ENCODE assay signal across 7 cellular contexts in the genomic region with DNA sequence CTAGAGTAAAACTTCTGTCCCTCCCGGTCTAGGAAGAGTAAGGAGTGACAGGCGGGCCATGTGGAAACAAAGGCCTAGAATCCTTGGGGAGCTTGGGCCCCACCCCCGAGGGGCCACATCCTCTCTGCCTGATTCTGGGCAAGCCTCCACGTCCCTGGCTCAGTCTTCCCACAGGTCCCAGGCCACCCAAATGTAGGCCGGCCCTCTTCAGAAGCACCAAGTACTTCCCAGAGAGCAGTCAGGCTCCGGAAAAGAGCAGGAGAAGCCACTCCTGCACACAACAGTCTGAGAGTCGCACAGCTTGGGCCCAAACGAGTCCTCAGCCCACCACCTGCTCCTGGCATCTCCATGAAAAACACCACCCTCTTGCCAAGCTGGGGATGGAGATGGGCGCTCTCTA. TPM values are rescaled to one million over a fixed set of nuclear protein-coding genes. Genes with fewer than 3 reads are reported as not detected.
DNase-seq lines count a peak whose midpoint lies in the region; ATAC-seq and TF ChIP-seq lines count a peak whose summit lies in the region.

No MANE protein-coding gene starts in this region.

- no peak overlapping the region for H3K4me3 ChIP-seq in IMR-90 (ENCODE audit: insufficient read depth, low read depth, low read length)
- H3K4me3 ChIP-seq in left lung, result no peak overlapping the region
- no peak overlapping the region for H3K4me3 ChIP-seq in suprapubic skin

- H3K79me1 ChIP-seq in IMR-90 (ENCODE audit: low read depth in 1 of 2, low read length in 2 of 2), result peaks cover 15 to 77% of the 10 kb centered on the region in 2 experiments; a peak in 3 of 4 replicates

- peaks cover 12% of the 10 kb centered on the region for H3K9me3 Mint-ChIP-seq in activated naive CD8-positive, alpha-beta T cell treated with anti-CD3 and anti-CD28 coated beads for 36 hours

- TF ChIP-seq POLR2A in IMR-90 (IDR thresholded peaks at IDR 0.05; ENCODE audit: low read depth, low read length) (no peak), suprapubic skin (IDR thresholded peaks at IDR 0.05) (no peak)

- H3K4ac ChIP-seq in IMR-90 (ENCODE audit: low read depth, low read length), result peak overlapping the region; percentile 97

- peak overlapping the region; percentile 97 for H3K27ac ChIP-seq in IMR-90 (ENCODE audit: insufficient read depth, low read length)
- H3K27ac ChIP-seq in left lung, result peak overlapping the region; percentile 28 to 92
- peak overlapping the region; percentile 82 for H3K27ac ChIP-seq in suprapubic skin

- H2BK15ac ChIP-seq in IMR-90 (ENCODE audit: low read depth, low read length), result peak overlapping the region; percentile 87; the same call in 1 of the 3 replicates

- peak overlapping the region; percentile 96 for H4K91ac ChIP-seq in IMR-90 (ENCODE audit: insufficient read depth, low read depth, low read length)

- peak overlapping the region; percentile 49 for H3K9ac ChIP-seq in IMR-90 (ENCODE audit: low read depth, low read length)

- peak overlapping the region; percentile 49 for H3K18ac ChIP-seq in IMR-90 (ENCODE audit: low read depth, low read length)

- ATAC-seq in IMR-90 (ENCODE audit: low read depth) (no peak; the same call in 1 of the 2 replicates), left lung (peak; percentile 43), GM21529 (IDR thresholded peaks at IDR 0.05; ENCODE audit: unreplicated experiment) (no peak), GM18868 (IDR thresholded peaks at IDR 0.05; ENCODE audit: unreplicated experiment) (no peak)

- peak overlapping the region; percentile 96 for H2AK9ac ChIP-seq in IMR-90 (replicated peaks; ENCODE audit: low read depth, low read length, poor library complexity)

- dilution Hi-C loops in IMR-90 (cut with HindIII; ENCODE audit: low sequenced_read_pairs, unreplicated experiment), result no loop called here

- TF ChIP-seq RAD21 in IMR-90 (IDR thresholded peaks at IDR 0.05; ENCODE audit: low read length), result no peak

- 48% methylated on average over 2 of the region's 9 CpGs; no CpG with 5 or more reads in 1 of the 2 experiments for WGBS in IMR-90 (ENCODE audit: extremely low coverage in 2 of 2, insufficient read length in 1 of 2), 2 experiments
- WGBS in suprapubic skin, result 47% methylated on average over 9 of the region's 9 CpGs

- H3K56ac ChIP-seq in IMR-90 (ENCODE audit: extremely low read depth, insufficient read depth, low read length), result no peak overlapping the region

- H3K27me3 ChIP-seq in IMR-90 (ENCODE audit: control insufficient read depth, insufficient read depth, low read length) (no peaks in the 10 kb centered on the region), left lung (no peaks in the 10 kb centered on the region), suprapubic skin (no peaks in the 10 kb centered on the region)

- DNase-seq in IMR-90, result no peak
- DNase-seq in activated naive CD8-positive, alpha-beta T cell treated with anti-CD3 and anti-CD28 coated beads for 36 hours, result no peak
- peak in 1 of 2 donors; percentile 67 for DNase-seq in left lung
- no peak for DNase-seq in suprapubic skin (ENCODE audit: low spot score in 2 of 2)
- DNase-seq in glomerular visceral epithelial cell (ENCODE audit: extremely low spot score), result no peak

- peaks cover 25% of the 10 kb centered on the region for H3K9me1 ChIP-seq in IMR-90 (ENCODE audit: insufficient read depth, low read length)

- H3K4me3 Mint-ChIP-seq in activated naive CD8-positive, alpha-beta T cell treated with anti-CD3 and anti-CD28 coated beads for 36 hours, result peak overlapping the region; percentile 49

- in situ Hi-C loops in IMR-90 (cut with MboI; ENCODE audit: low sequenced_read_pairs), result no loop called here

- H3K4me1 Mint-ChIP-seq in activated naive CD8-positive, alpha-beta T cell treated with anti-CD3 and anti-CD28 coated beads for 36 hours, result peaks cover 84% of the 10 kb centered on the region

- peak overlapping the region; percentile 98 for H3K27ac Mint-ChIP-seq in activated naive CD8-positive, alpha-beta T cell treated with anti-CD3 and anti-CD28 coated beads for 36 hours

- TF ChIP-seq CTCF in IMR-90 (conservative IDR thresholded peaks at IDR 0.05; ENCODE audit: low read depth, low read length), result no peak
- no peak for TF ChIP-seq CTCF in left lung (IDR thresholded peaks at IDR 0.05)
- TF ChIP-seq CTCF in suprapubic skin (IDR thresholded peaks at IDR 0.05), result no peak

- H3K4me1 ChIP-seq in IMR-90 (ENCODE audit: control insufficient read depth, insufficient read depth, low read length) (peaks cover 33% of the 10 kb centered on the region), left lung (peaks cover 47 to 100% of the 10 kb centered on the region in 2 donors), suprapubic skin (peaks cover 63% of the 10 kb centered on the region)

- BruUV-seq in IMR-90 (replicated peaks; lab: Mats Ljungman, UMichigan), result no TSS peak

- H3K4me2 ChIP-seq in IMR-90 (ENCODE audit: low read depth, low read length), result peak overlapping the region; percentile 17

- H3K23ac ChIP-seq in IMR-90 (ENCODE audit: low read depth, low read length), result peak overlapping the region; percentile 96

- H3K36me3 ChIP-seq in IMR-90 (ENCODE audit: control insufficient read depth, insufficient read depth, low read length) (peaks cover 17% of the 10 kb centered on the region), left lung (peaks cover 0 to 33% of the 10 kb centered on the region in 2 donors), suprapubic skin (peaks cover 18% of the 10 kb centered on the region)

- peak overlapping the region; percentile 92 for H2BK5ac ChIP-seq in IMR-90 (ENCODE audit: low read depth, low read length, poor library complexity, severe bottlenecking)

- TF ChIP-seq EP300 in suprapubic skin (IDR thresholded peaks at IDR 0.05), result no peak

- intact Hi-C loops in IMR-90 (cut with micrococcal nuclease) (no loop called here), left lung (cut with DNase I) (no loop called here)

- peaks cover 55% of the 10 kb centered on the region for H3K36me3 Mint-ChIP-seq in activated naive CD8-positive, alpha-beta T cell treated with anti-CD3 and anti-CD28 coated beads for 36 hours

- H4K8ac ChIP-seq in IMR-90 (ENCODE audit: low read depth in 2 of 2, low read length in 2 of 2), result peak overlapping the region; percentile 94 to 99

- peak overlapping the region; percentile 96 for H2BK20ac ChIP-seq in IMR-90 (ENCODE audit: low read depth, low read length)

- POLR2A ChIA-PET in IMR-90 (lab: Charles Lee; ENCODE audit: unreplicated experiment), result interaction anchor here (0.7 kb wide), 1 partner anchor 258 kb away, joined by 3 read pairs; no protein-coding TSS in a partner anchor

- peak overlapping the region; percentile 85 for H4K5ac ChIP-seq in IMR-90 (ENCODE audit: low read depth, low read length)

- peaks cover 49% of the 10 kb centered on the region for H4K20me1 ChIP-seq in IMR-90 (ENCODE audit: insufficient read depth, low read length)

- H2AK5ac ChIP-seq in IMR-90 (ENCODE audit: low read depth, low read length), result peak overlapping the region; percentile 99

- CTCF ChIA-PET in IMR-90 (lab: Yijun Ruan, JAX), result interaction anchor here (1.0 kb wide), 1 partner anchor 15 kb away, joined by 3 read pairs; no protein-coding TSS in a partner anchor

- peak overlapping the region; percentile 61 for H2AFZ ChIP-seq in IMR-90 (replicated peaks; ENCODE audit: low read length, poor library complexity)

- peak overlapping the region; percentile 96 for H2BK120ac ChIP-seq in IMR-90 (ENCODE audit: low read depth, low read length)

- H3K14ac ChIP-seq in IMR-90 (replicated peaks; ENCODE audit: low read depth, low read length), result peak overlapping the region; percentile 98

- H3K9me3 ChIP-seq in IMR-90 (ENCODE audit: control insufficient read depth, insufficient read depth, low read length) (no peaks in the 10 kb centered on the region), left lung (no peaks in the 10 kb centered on the region), suprapubic skin (no peaks in the 10 kb centered on the region)

- no peaks in the 10 kb centered on the region for H3K27me3 Mint-ChIP-seq in activated naive CD8-positive, alpha-beta T cell treated with anti-CD3 and anti-CD28 coated beads for 36 hours

RNA-seq across cellular contexts. Expression of a gene that starts 15.5 kb away (rescaled TPM):
- total RNA-seq in IMR-90 (2012; rRNA removed) (107 and 125 TPM in 2 replicates), left lung (100 to 1,000 TPM in 1 of 2 donors, 10 to 100 TPM in 1; 73.0 to 153 TPM), suprapubic skin (10 to 100 TPM; 47.8 to 85.4 (median 76.8) TPM)
- polyA plus RNA-seq in IMR-90 (2012; rRNA removed), result 209 and 216 TPM in 2 replicates
- polyA plus RNA-seq in IMR-90 (2012; cell fraction: cytosol; rRNA removed), result 259 and 358 TPM in 2 replicates
- 267 and 410 TPM in 2 replicates for polyA plus RNA-seq in IMR-90 (2012; cell fraction: nucleus; rRNA removed; ENCODE audit: low replicate concordance)
- total RNA-seq in activated naive CD8-positive, alpha-beta T cell treated with anti-CD3 and anti-CD28 coated beads for 36 hours, result 100 to 1,000 TPM; 103 to 112 TPM

RNA-seq across cellular contexts. Expression of a gene that starts 18.5 kb away (rescaled TPM):
- total RNA-seq in IMR-90 (2012; rRNA removed) (under 0.01 TPM in 2 replicates), left lung (10 to 100 TPM; 18.0 to 25.9 TPM), suprapubic skin (10 to 100 TPM; 42.2 to 64.9 (median 61.1) TPM)
- 0.10 and 0.12 TPM in 2 replicates for polyA plus RNA-seq in IMR-90 (2012; rRNA removed)
- 0.04 and 0.12 TPM in 2 replicates for polyA plus RNA-seq in IMR-90 (2012; cell fraction: cytosol; rRNA removed)
- polyA plus RNA-seq in IMR-90 (2012; cell fraction: nucleus; rRNA removed; ENCODE audit: low replicate concordance), result 0.50 and 0.59 TPM in 2 replicates
- under 1 TPM; 0.46 to 0.54 TPM for total RNA-seq in activated naive CD8-positive, alpha-beta T cell treated with anti-CD3 and anti-CD28 coated beads for 36 hours

RNA-seq across cellular contexts. Expression of a gene that starts 52.6 kb away (rescaled TPM):
- total RNA-seq in IMR-90 (2012; rRNA removed) (8.8 and 9.4 TPM in 2 replicates), left lung (10 to 100 TPM; 26.9 to 29.3 TPM), suprapubic skin (10 to 100 TPM; 26.9 to 46.6 (median 36.1) TPM)
- 35.7 and 44.7 TPM in 2 replicates for polyA plus RNA-seq in IMR-90 (2012; rRNA removed)
- 18.9 and 33.6 TPM in 2 replicates for polyA plus RNA-seq in IMR-90 (2012; cell fraction: cytosol; rRNA removed)
- polyA plus RNA-seq in IMR-90 (2012; cell fraction: nucleus; rRNA removed; ENCODE audit: low replicate concordance), result 65.7 and 129 TPM in 2 replicates
- total RNA-seq in activated naive CD8-positive, alpha-beta T cell treated with anti-CD3 and anti-CD28 coated beads for 36 hours, result 10 to 100 TPM; 35.8 to 37.0 TPM

RNA-seq across cellular contexts. Expression of a gene that starts 54.1 kb away (rescaled TPM):
- total RNA-seq in IMR-90 (2012; rRNA removed) (3.2 and 3.6 TPM in 2 replicates), left lung (10 to 100 TPM; 21.9 to 23.5 TPM), suprapubic skin (10 to 100 TPM; 69.5 to 82.2 (median 76.0) TPM)
- polyA plus RNA-seq in IMR-90 (2012; rRNA removed), result 10.5 and 12.7 TPM in 2 replicates
- polyA plus RNA-seq in IMR-90 (2012; cell fraction: cytosol; rRNA removed), result 6.8 and 14.5 TPM in 2 replicates
- polyA plus RNA-seq in IMR-90 (2012; cell fraction: nucleus; rRNA removed; ENCODE audit: low replicate concordance), result 27.8 and 85.6 TPM in 2 replicates
- total RNA-seq in activated naive CD8-positive, alpha-beta T cell treated with anti-CD3 and anti-CD28 coated beads for 36 hours, result 10 to 100 TPM; 17.3 to 18.0 TPM

RNA-seq across cellular contexts. Expression of a gene that starts 59.9 kb away (rescaled TPM):
- total RNA-seq in IMR-90 (2012; rRNA removed) (9.2 and 11.7 TPM in 2 replicates), left lung (10 to 100 TPM; 19.3 to 23.2 TPM), suprapubic skin (10 to 100 TPM; 13.6 to 20.4 (median 15.3) TPM)
- 16.6 and 22.2 TPM in 2 replicates for polyA plus RNA-seq in IMR-90 (2012; rRNA removed)
- 18.8 and 24.1 TPM in 2 replicates for polyA plus RNA-seq in IMR-90 (2012; cell fraction: cytosol; rRNA removed)
- 41.7 and 95.5 TPM in 2 replicates for polyA plus RNA-seq in IMR-90 (2012; cell fraction: nucleus; rRNA removed; ENCODE audit: low replicate concordance)
- 10 to 100 TPM; 60.4 to 63.8 TPM for total RNA-seq in activated naive CD8-positive, alpha-beta T cell treated with anti-CD3 and anti-CD28 coated beads for 36 hours

Comparison
In these comparisons a context has a peak if more than half of its experiments do, and no peak if none do; other contexts are left out.
1. RNA of a gene that starts 18.5 kb away (total RNA-seq): 42.2 to 64.9 TPM in suprapubic skin and 18.0 to 25.9 TPM in left lung; 0.46 to 0.54 TPM in activated naive CD8-positive, alpha-beta T cell treated with anti-CD3 and anti-CD28 coated beads for 36 hours and under 0.01 TPM in IMR-90; every median in the first group is over 10 times any median in the second.
2. Peak in every context shown above with its lines, with median percentiles within 50 percentile points of each other: H3K27ac ChIP-seq.